9 cellular contexts compared by ENCODE assay signal in the genomic region with DNA sequence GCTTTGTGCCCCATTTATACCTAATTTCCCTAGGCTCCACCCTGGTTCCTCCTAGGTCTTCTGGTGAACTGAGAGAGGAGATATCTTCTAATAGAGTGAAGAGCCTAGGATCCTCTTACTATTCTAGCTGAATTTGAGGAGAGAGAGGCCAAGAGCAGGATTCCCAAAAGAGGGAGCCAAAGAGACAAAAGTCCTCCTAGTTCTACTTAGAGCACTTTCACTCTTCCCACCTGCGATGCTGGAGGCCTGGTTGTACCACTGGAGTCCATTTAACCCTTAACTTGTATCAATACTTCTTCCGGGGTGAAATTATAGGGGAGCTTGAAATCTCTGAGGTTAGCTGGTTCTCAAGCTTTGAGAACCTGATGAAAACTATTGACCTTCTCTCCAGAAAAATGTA. TPM values are rescaled to one million over a fixed set of nuclear protein-coding genes. Genes with fewer than 3 reads are reported as not detected.
DNase-seq lines count a peak whose midpoint lies in the region; ATAC-seq and TF ChIP-seq lines count a peak whose summit lies in the region.
"Had no signal": no experiment of that assay in that cellular context is flagged by ENCODE, and none has a peak within 500 bp of the region (broad histone marks: within the 10 kb centered on the region; RNA-seq: fewer than 3 reads in every experiment).

No MANE protein-coding gene starts in this region.

- no peak for TF ChIP-seq EP300 in upper lobe of left lung (IDR thresholded peaks at IDR 0.05)

- H3K9me3 ChIP-seq in upper lobe of left lung: no peaks in the 10 kb centered on the region

- H3K36me3 ChIP-seq in upper lobe of left lung: no peaks in the 10 kb centered on the region

- H3K4me3 Mint-ChIP-seq in HFFc6: peak overlapping the region; percentile 10; the same call in 1 of the 2 replicates

- TF ChIP-seq CTCF in C4-2B (conservative IDR thresholded peaks at IDR 0.05) (peak; percentile 45), HFFc6 (IDR thresholded peaks at IDR 0.05) (peak; percentile 64), WI38 (IDR thresholded peaks at IDR 0.05; ENCODE audit: low read depth, low read length) (peak; percentile 30), upper lobe of left lung (IDR thresholded peaks at IDR 0.05) (no peak)

- no peaks in the 10 kb centered on the region for H3K27me3 ChIP-seq in upper lobe of left lung

- DNase-seq in HFFc6: peak; percentile 20
- DNase-seq in kidney glomerular epithelial cell (lab: John Stamatoyannopoulos, UW): peak; percentile 18
- DNase-seq in upper lobe of left lung: no peak

- no peak overlapping the region for H3K27ac Mint-ChIP-seq in HFFc6

- no peak for TF ChIP-seq POLR2A in upper lobe of left lung (IDR thresholded peaks at IDR 0.05)

- H3K4me3 ChIP-seq in WI38 (ENCODE audit: low read depth, low read length) (no peak overlapping the region), upper lobe of left lung (no peak overlapping the region)
- H3K4me3 ChIP-seq: lung had no signal

- no peaks in the 10 kb centered on the region for H3K27me3 Mint-ChIP-seq in HFFc6 (ENCODE audit: insufficient read depth)

- peaks cover 23% of the 10 kb centered on the region for H3K4me1 Mint-ChIP-seq in HFFc6 (ENCODE audit: low read depth)

- ATAC-seq in GM18870 (IDR thresholded peaks at IDR 0.05; ENCODE audit: unreplicated experiment) (no peak), HG03175 (IDR thresholded peaks at IDR 0.05; ENCODE audit: unreplicated experiment) (no peak), upper lobe of left lung (ENCODE audit: low FRiP score in 2 of 2) (no peak), HG02852 (IDR thresholded peaks at IDR 0.05; ENCODE audit: unreplicated experiment) (no peak)

- WGBS in upper lobe of left lung, 2 donors: 26 to 37% methylated on average over 2 of the region's 2 CpGs

- H3K27ac ChIP-seq in C4-2B (no peak overlapping the region), upper lobe of left lung (no peak overlapping the region)

- no peaks in the 10 kb centered on the region for H3K9me3 Mint-ChIP-seq in HFFc6

- H3K4me1 ChIP-seq in upper lobe of left lung: peaks cover 9 to 24% (median 18%) of the 10 kb centered on the region in 4 donors

- no peaks in the 10 kb centered on the region for H3K36me3 Mint-ChIP-seq in HFFc6 (ENCODE audit: low read depth)

RNA-seq across cellular contexts. Expression of a gene that starts 3.4 kb away (rescaled TPM):
- 10 to 100 TPM; 22.2 to 27.0 (median 23.2) TPM for total RNA-seq in HFFc6 (2021; fragmentation: NEBNext Ultra II Directional; extraction: Animal tissue kit (Norgen Biotek cat#: 25700))
- 10 to 100 TPM; 55.4 to 82.9 (median 67.8) TPM for total RNA-seq in upper lobe of left lung

RNA-seq across cellular contexts. Expression of a gene that starts 8.1 kb away (rescaled TPM):
- total RNA-seq in HFFc6 (2021; fragmentation: NEBNext Ultra II Directional; extraction: Animal tissue kit (Norgen Biotek cat#: 25700)): under 1 TPM; 0.27 to 0.94 (median 0.64) TPM
- total RNA-seq in upper lobe of left lung: 1 to 10 TPM in 3 of 6 donors, under 1 TPM in 3; 0.22 to 7.3 (median 1.0) TPM

Comparison
In these comparisons a context has a peak if more than half of its experiments do, and no peak if none do; other contexts are left out.
1. CTCF ChIP-seq: peak in C4-2B (single experiment), HFFc6 (single experiment) and WI38 (single experiment); none in upper lobe of left lung (0 of 6).
2. DNase-seq: peak in HFFc6 (single experiment) and kidney glomerular epithelial cell (single experiment); none in upper lobe of left lung (0 of 2).